ENCODE assay signal across 8 cellular contexts in the genomic region with DNA sequence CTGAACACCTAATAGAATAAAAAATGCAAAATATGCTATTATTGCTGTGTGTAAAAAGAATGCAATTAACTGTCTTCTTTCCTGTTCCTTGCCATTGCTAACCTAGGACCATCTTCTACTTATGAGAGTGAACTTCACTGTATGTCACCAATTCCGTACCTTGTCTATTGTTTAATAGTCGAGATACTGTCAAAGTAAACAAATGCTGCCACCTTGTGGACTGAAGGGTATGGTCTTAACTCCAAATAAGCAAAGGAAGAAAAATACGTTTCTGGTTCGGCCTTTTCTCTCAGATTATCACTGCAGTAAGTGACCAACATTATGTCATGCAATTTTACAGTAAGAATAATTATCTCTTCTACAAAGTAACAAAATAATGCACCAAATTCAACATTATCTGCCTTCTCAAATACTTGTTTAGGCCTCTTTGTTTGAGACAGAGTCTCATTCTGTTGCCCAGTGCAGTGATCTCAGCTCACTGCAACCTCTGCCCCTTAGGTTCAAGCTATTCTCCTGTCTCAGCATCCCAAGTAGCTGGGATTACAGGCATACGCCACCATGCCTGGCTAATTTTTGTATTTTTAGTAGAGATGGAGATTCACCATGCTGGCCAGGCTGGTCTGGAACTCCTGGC.
DNase-seq lines count a peak whose midpoint lies in the region; ATAC-seq and TF ChIP-seq lines count a peak whose summit lies in the region.

No MANE protein-coding gene starts in this region.

- ATAC-seq in HG03039 (IDR thresholded peaks at IDR 0.05; ENCODE audit: unreplicated experiment) (peak; percentile 46), GM21737 (IDR thresholded peaks at IDR 0.05; ENCODE audit: unreplicated experiment) (no peak)
- peak; percentile 49 for ATAC-seq in activated CD8-positive, alpha-beta T cell treated with anti-CD3 and anti-CD28 coated beads, Interleukin-2, amount 10 ng/mL, durations not matched to agents 7 days and 5 days

- H3K9me3 ChIP-seq in prostate gland = no peaks in the 10 kb centered on the region

- H3K4me3 Mint-ChIP-seq in activated CD8-positive, alpha-beta T cell treated with anti-CD3 and anti-CD28 coated beads, Interleukin-2, amount 10 ng/mL, durations not matched to agents 7 days and 5 days = no peak overlapping the region

- peaks cover 21% of the 10 kb centered on the region for H3K9me3 Mint-ChIP-seq in activated CD8-positive, alpha-beta T cell treated with anti-CD3 and anti-CD28 coated beads, Interleukin-2, amount 10 ng/mL, durations not matched to agents 7 days and 5 days (ENCODE audit: insufficient read depth)

- no peak overlapping the region for H3K27ac ChIP-seq in prostate gland

- no peak overlapping the region for H3K27ac Mint-ChIP-seq in activated CD8-positive, alpha-beta T cell treated with anti-CD3 and anti-CD28 coated beads, Interleukin-2, amount 10 ng/mL, durations not matched to agents 7 days and 5 days

- peaks cover 54% of the 10 kb centered on the region for H3K36me3 Mint-ChIP-seq in activated CD8-positive, alpha-beta T cell treated with anti-CD3 and anti-CD28 coated beads, Interleukin-2, amount 10 ng/mL, durations not matched to agents 7 days and 5 days (ENCODE audit: low read depth)

- WGBS in prostate gland = 54% methylated on average over 5 of the region's 5 CpGs

- H3K4me1 ChIP-seq in prostate gland (replicated peaks) = no peaks in the 10 kb centered on the region

- H3K36me3 ChIP-seq in prostate gland = no peaks in the 10 kb centered on the region

- POLR2A ChIA-PET in activated CD8-positive, alpha-beta T cell treated with anti-CD3 and anti-CD28 coated beads, Interleukin-2, amount 10 ng/mL, durations not matched to agents 7 days and 5 days (lab: Charles Lee) = no interaction called here

- H3K4me3 ChIP-seq in prostate gland = no peak overlapping the region

- CTCF ChIA-PET in activated CD8-positive, alpha-beta T cell treated with anti-CD3 and anti-CD28 coated beads, Interleukin-2, amount 10 ng/mL, durations not matched to agents 7 days and 5 days (lab: Charles Lee) = interaction anchor here (1.4 kb wide), 1 partner anchor 134 kb away, joined by 4 read pairs; no protein-coding TSS in a partner anchor

- TF ChIP-seq POLR2A in prostate gland (IDR thresholded peaks at IDR 0.05) = no peak

- no peaks in the 10 kb centered on the region for H3K4me1 Mint-ChIP-seq in activated CD8-positive, alpha-beta T cell treated with anti-CD3 and anti-CD28 coated beads, Interleukin-2, amount 10 ng/mL, durations not matched to agents 7 days and 5 days (ENCODE audit: low read depth)

- peak in 2 of 3 donors; percentile 5 to 51 for DNase-seq in stimulated activated CD4-positive, alpha-beta T cell treated with anti-CD3 and anti-CD28 coated beads, Interleukin-12 subunit alpha, Interleukin-12 subunit beta, amount 100 ng/mL, for 48 hours (ENCODE audit: low read depth in 2 of 3, low spot score in 1 of 3)
- DNase-seq in stimulated activated CD4-positive, alpha-beta T cell treated with anti-CD3 and anti-CD28 coated beads, Interleukin-12 subunit alpha, Interleukin-12 subunit beta, amount 100 ng/mL, for 4 hours = no peak
- DNase-seq in NCI-H345 treated with DMSO at 0.1 percent for 48 hours (lab: John Stamatoyannopoulos, UW; ENCODE audit: unreplicated experiment) = peak; percentile 60
- DNase-seq in activated CD8-positive, alpha-beta T cell treated with anti-CD3 and anti-CD28 coated beads, Interleukin-2, amount 10 ng/mL, durations not matched to agents 7 days and 5 days = peak; percentile 50
- peak; percentile 62 for DNase-seq in glomerular visceral epithelial cell (ENCODE audit: extremely low spot score)
- peak; percentile 35 for DNase-seq in prostate gland (ENCODE audit: low spot score)

- H3K27me3 ChIP-seq in prostate gland (replicated peaks; ENCODE audit: insufficient read depth) = no peaks in the 10 kb centered on the region

- no peaks in the 10 kb centered on the region for H3K27me3 Mint-ChIP-seq in activated CD8-positive, alpha-beta T cell treated with anti-CD3 and anti-CD28 coated beads, Interleukin-2, amount 10 ng/mL, durations not matched to agents 7 days and 5 days (ENCODE audit: low read depth)

- intact Hi-C loops in prostate gland (cut with DNase I) = no loop called here

- TF ChIP-seq CTCF in prostate gland (IDR thresholded peaks at IDR 0.05) = peak in 3 of 4 experiments; percentile 42 to 59 (median 58)
